ENCODE assay signal across 21 cellular contexts in genomic region chr1:47616906-47617305, GRCh38.
"Had no signal": no experiment of that assay in that cellular context is flagged by ENCODE, and none has a peak within 500 bp of the region (broad histone marks: within the 10 kb centered on the region; RNA-seq: fewer than 3 reads in every experiment).

No MANE protein-coding gene starts in this region.

- H3K36me3 ChIP-seq: esophagus squamous epithelium, neutrophil, ovary, stomach, thoracic aorta, transverse colon had no signal

- H3K4me3 Mint-ChIP-seq: immature natural killer cell; naive thymus-derived CD8-positive, alpha-beta T cell had no signal

- H3K36me3 Mint-ChIP-seq: immature natural killer cell; naive thymus-derived CD8-positive, alpha-beta T cell had no signal

- H3K27ac Mint-ChIP-seq: immature natural killer cell; naive thymus-derived CD8-positive, alpha-beta T cell had no signal

- H3K4me3 ChIP-seq: dorsolateral prefrontal cortex, esophagus squamous epithelium, ovary, stomach, thoracic aorta, transverse colon had no signal

- ATAC-seq: left colon; naive thymus-derived CD8-positive, alpha-beta T cell; right cardiac atrium had no signal

- H3K4me1 ChIP-seq: esophagus squamous epithelium, stomach, transverse colon had no signal

- H3K27ac ChIP-seq: dorsolateral prefrontal cortex, epithelial cell of prostate, esophagus squamous epithelium, neutrophil, ovary, stomach, thoracic aorta, transverse colon had no signal

- H3K9me3 Mint-ChIP-seq: immature natural killer cell; naive thymus-derived CD8-positive, alpha-beta T cell had no signal

- H3K27me3 ChIP-seq: dorsolateral prefrontal cortex, ovary, transverse colon had no signal

- DNase-seq: cortex of kidney; dorsolateral prefrontal cortex; effector memory CD4-positive, alpha-beta T cell; esophagus squamous epithelium; foreskin fibroblast; immature natural killer cell; kidney; left colon; mammary epithelial cell; right cardiac atrium; small intestine; stimulated activated CD4-positive, alpha-beta T cell treated with anti-CD3 and anti-CD28 coated beads, Interleukin-12 subunit alpha, Interleukin-12 subunit beta, amount 100 ng/mL, for 4 hours; stimulated activated naive CD4-positive, alpha-beta T cell; stomach; substantia nigra; transverse colon had no signal

- H3K9me3 ChIP-seq: esophagus squamous epithelium, neutrophil, ovary, stomach, thoracic aorta, transverse colon had no signal

- H3K4me1 Mint-ChIP-seq: immature natural killer cell; naive thymus-derived CD8-positive, alpha-beta T cell had no signal
